Comparison of ENCODE assay signal across 19 cellular contexts in the genomic region with DNA sequence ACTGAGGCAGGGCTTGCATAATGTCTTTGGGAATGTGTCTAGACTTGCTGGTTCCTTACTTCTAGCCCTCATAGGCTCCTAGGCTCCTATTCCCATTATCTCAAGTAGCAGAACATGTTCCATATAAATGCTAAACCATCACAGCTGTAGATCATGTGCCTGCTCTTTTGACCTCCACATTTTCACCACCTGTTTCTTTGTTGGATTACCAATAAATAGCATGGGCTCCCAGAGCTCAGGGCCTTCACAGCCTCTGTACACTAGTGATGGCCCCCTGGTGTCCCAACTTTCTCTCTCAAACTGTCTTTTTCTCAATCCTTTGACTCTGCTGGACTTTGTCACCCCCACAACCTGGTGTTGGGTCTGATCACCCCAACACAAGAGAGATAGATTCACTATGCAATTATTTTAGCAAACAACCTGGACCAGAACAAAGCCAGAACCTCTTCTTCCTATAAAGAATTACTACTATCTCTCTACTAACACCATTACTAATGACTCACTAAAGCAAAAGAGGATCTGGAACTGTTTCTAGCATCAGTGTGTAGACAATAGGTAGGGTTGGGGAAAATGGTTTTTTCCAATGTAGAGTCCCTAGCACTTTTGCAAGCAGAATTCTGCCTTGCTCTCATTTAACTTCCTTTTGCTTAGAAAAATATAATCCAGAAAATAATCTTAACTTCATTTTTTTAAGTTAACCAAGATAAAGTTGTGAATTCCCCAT. TPM values are rescaled to one million over a fixed set of nuclear protein-coding genes. Genes with fewer than 3 reads are reported as not detected.
DNase-seq lines count a peak whose midpoint lies in the region; ATAC-seq and TF ChIP-seq lines count a peak whose summit lies in the region.
"Had no signal": no experiment of that assay in that cellular context is flagged by ENCODE, and none has a peak within 500 bp of the region (broad histone marks: within the 10 kb centered on the region; RNA-seq: fewer than 3 reads in every experiment).

No MANE protein-coding gene starts in this region.

- no peak overlapping the region for H2AK5ac ChIP-seq in trophoblast cell (ENCODE audit: low read length)

- no peak overlapping the region for H3K18ac ChIP-seq in trophoblast cell (ENCODE audit: low read length)

- TF ChIP-seq CTCF in chondrocyte (IDR thresholded peaks at IDR 0.05) (no peak), foreskin keratinocyte (conservative IDR thresholded peaks at IDR 0.05) (no peak)

- DNase-seq in chondrocyte (ENCODE audit: low spot score), result no peak
- DNase-seq in NCI-H1105 treated with DMSO at 0.1 percent for 48 hours (lab: John Stamatoyannopoulos, UW), result no peak
- no peak for DNase-seq in trophoblast cell
- DNase-seq in activated naive CD8-positive, alpha-beta T cell treated with anti-CD3 and anti-CD28 coated beads, Interleukin-2, amount 50 U/mL, for 24 hours, result no peak
- no peak for DNase-seq in foreskin keratinocyte
- DNase-seq: activated naive CD4-positive, alpha-beta T cell treated with anti-CD3 and anti-CD28 coated beads, Interleukin-2, amount 10 ng/mL, durations not matched to agents 7 days and 5 days; C1 segment of cervical spinal cord; EL; head of caudate nucleus; left cardiac atrium; natural killer cell; NCI-H1694 treated with DMSO at 0.1 percent for 48 hours; NK-92 treated with Interleukin-12 subunit alpha and Interleukin-12 subunit beta, amount 100 ng/mL, for 24 hours; substantia nigra had no signal

- H3K4me1 ChIP-seq in trophoblast cell (ENCODE audit: control insufficient read depth in 1 of 2, insufficient read depth in 2 of 2, low read length in 2 of 2) (peaks cover 11 to 13% of the 10 kb centered on the region in 2 experiments), foreskin keratinocyte (peaks cover 17% of the 10 kb centered on the region)

- no peaks in the 10 kb centered on the region for H3K27me3 ChIP-seq in trophoblast cell (ENCODE audit: insufficient read depth, low read length)
- H3K27me3 ChIP-seq in foreskin keratinocyte, result no peaks in the 10 kb centered on the region
- H3K27me3 ChIP-seq: SJSA1 had no signal

- H3K9me3 Mint-ChIP-seq in chondrocyte (ENCODE audit: low read depth), result no peaks in the 10 kb centered on the region
- no peaks in the 10 kb centered on the region for H3K9me3 Mint-ChIP-seq in activated naive CD8-positive, alpha-beta T cell treated with anti-CD3 and anti-CD28 coated beads, Interleukin-2, amount 50 U/mL, for 24 hours
- H3K9me3 Mint-ChIP-seq: activated naive CD4-positive, alpha-beta T cell treated with anti-CD3 and anti-CD28 coated beads, Interleukin-2, amount 10 ng/mL, durations not matched to agents 7 days and 5 days had no signal

- H2AFZ ChIP-seq in trophoblast cell (ENCODE audit: insufficient read depth, low read length, poor library complexity), result no peak overlapping the region

- H3K36me3 ChIP-seq in trophoblast cell (ENCODE audit: control insufficient read depth in 1 of 2, insufficient read depth in 2 of 2, low read length in 2 of 2), result peaks cover 11 to 25% of the 10 kb centered on the region in 2 experiments
- H3K36me3 ChIP-seq: SJSA1 had no signal

- H4K91ac ChIP-seq in trophoblast cell (ENCODE audit: low read depth, low read length), result no peak overlapping the region

- H3K27ac Mint-ChIP-seq in chondrocyte (ENCODE audit: unreplicated experiment), result peak overlapping the region; percentile 14
- H3K27ac Mint-ChIP-seq in activated naive CD8-positive, alpha-beta T cell treated with anti-CD3 and anti-CD28 coated beads, Interleukin-2, amount 50 U/mL, for 24 hours, result no peak overlapping the region
- H3K27ac Mint-ChIP-seq: activated naive CD4-positive, alpha-beta T cell treated with anti-CD3 and anti-CD28 coated beads, Interleukin-2, amount 10 ng/mL, durations not matched to agents 7 days and 5 days; natural killer cell had no signal

- no peak overlapping the region for H2BK5ac ChIP-seq in trophoblast cell (ENCODE audit: low read depth, low read length, poor library complexity)

- no peak overlapping the region for H3K14ac ChIP-seq in trophoblast cell (ENCODE audit: low read length)

- H3K27ac ChIP-seq in trophoblast cell (ENCODE audit: low read depth, low read length) (no peak overlapping the region), foreskin keratinocyte (no peak overlapping the region)
- H3K27ac ChIP-seq: epithelial cell of prostate, SJSA1 had no signal

- no peak overlapping the region for H3K4me2 ChIP-seq in trophoblast cell (ENCODE audit: low read length)

- no peaks in the 10 kb centered on the region for H3K9me3 ChIP-seq in trophoblast cell (ENCODE audit: insufficient read depth, low read depth, low read length)
- H3K9me3 ChIP-seq: SJSA1 had no signal

- no peak overlapping the region for H3K23ac ChIP-seq in trophoblast cell (ENCODE audit: low read length)

- no peak overlapping the region for H2BK12ac ChIP-seq in trophoblast cell (ENCODE audit: low read length)

- H2BK120ac ChIP-seq in trophoblast cell (ENCODE audit: insufficient read depth, low read length, poor library complexity), result no peak overlapping the region

- H3K4me3 Mint-ChIP-seq in chondrocyte (ENCODE audit: unreplicated experiment), result no peak overlapping the region
- no peak overlapping the region for H3K4me3 Mint-ChIP-seq in activated naive CD8-positive, alpha-beta T cell treated with anti-CD3 and anti-CD28 coated beads, Interleukin-2, amount 50 U/mL, for 24 hours
- H3K4me3 Mint-ChIP-seq: activated naive CD4-positive, alpha-beta T cell treated with anti-CD3 and anti-CD28 coated beads, Interleukin-2, amount 10 ng/mL, durations not matched to agents 7 days and 5 days; natural killer cell had no signal

- peaks cover 9% of the 10 kb centered on the region for H3K79me2 ChIP-seq in trophoblast cell (ENCODE audit: control insufficient read depth, insufficient read depth, low read length, poor library complexity)

- H3K4me1 Mint-ChIP-seq in chondrocyte (ENCODE audit: low read depth), result peaks cover 51% of the 10 kb centered on the region
- peaks cover 2% of the 10 kb centered on the region for H3K4me1 Mint-ChIP-seq in activated naive CD8-positive, alpha-beta T cell treated with anti-CD3 and anti-CD28 coated beads, Interleukin-2, amount 50 U/mL, for 24 hours
- H3K4me1 Mint-ChIP-seq: activated naive CD4-positive, alpha-beta T cell treated with anti-CD3 and anti-CD28 coated beads, Interleukin-2, amount 10 ng/mL, durations not matched to agents 7 days and 5 days; natural killer cell had no signal

- H3K27me3 Mint-ChIP-seq in chondrocyte (ENCODE audit: low read depth), result no peaks in the 10 kb centered on the region
- H3K27me3 Mint-ChIP-seq in activated naive CD8-positive, alpha-beta T cell treated with anti-CD3 and anti-CD28 coated beads, Interleukin-2, amount 50 U/mL, for 24 hours, result no peaks in the 10 kb centered on the region
- H3K27me3 Mint-ChIP-seq: activated naive CD4-positive, alpha-beta T cell treated with anti-CD3 and anti-CD28 coated beads, Interleukin-2, amount 10 ng/mL, durations not matched to agents 7 days and 5 days had no signal

- no peak overlapping the region for H4K8ac ChIP-seq in trophoblast cell (ENCODE audit: low read depth, low read length)

- no peak overlapping the region for H4K12ac ChIP-seq in trophoblast cell (ENCODE audit: low read depth, low read length)

- H3K4me3 ChIP-seq in trophoblast cell (ENCODE audit: low read depth, low read length), result no peak overlapping the region
- H3K4me3 ChIP-seq: SJSA1 had no signal

- H3K9ac ChIP-seq in trophoblast cell (ENCODE audit: low read length), result no peak overlapping the region

- ATAC-seq in GM18861 (IDR thresholded peaks at IDR 0.05; ENCODE audit: unreplicated experiment) (peak; percentile 40), GM21529 (IDR thresholded peaks at IDR 0.05; ENCODE audit: unreplicated experiment) (peak; percentile 43), HG03064 (IDR thresholded peaks at IDR 0.05; ENCODE audit: low read depth, unreplicated experiment) (peak; percentile 41), foreskin keratinocyte (no peak)
- no peak for ATAC-seq in activated naive CD8-positive, alpha-beta T cell treated with anti-CD3 and anti-CD28 coated beads, Interleukin-2, amount 50 U/mL, for 24 hours
- ATAC-seq: left cardiac atrium, natural killer cell had no signal

- no peak overlapping the region for H3K4ac ChIP-seq in trophoblast cell (ENCODE audit: low read depth, low read length)

- H3K36me3 Mint-ChIP-seq in chondrocyte (ENCODE audit: low read depth), result peaks cover 3% of the 10 kb centered on the region
- no peaks in the 10 kb centered on the region for H3K36me3 Mint-ChIP-seq in activated naive CD8-positive, alpha-beta T cell treated with anti-CD3 and anti-CD28 coated beads, Interleukin-2, amount 50 U/mL, for 24 hours (ENCODE audit: low read depth)
- H3K36me3 Mint-ChIP-seq: activated naive CD4-positive, alpha-beta T cell treated with anti-CD3 and anti-CD28 coated beads, Interleukin-2, amount 10 ng/mL, durations not matched to agents 7 days and 5 days; natural killer cell had no signal

- peaks cover 4% of the 10 kb centered on the region for H3K79me1 ChIP-seq in trophoblast cell (ENCODE audit: low read length)

RNA-seq across cellular contexts. Expression of gene WLS, which starts 51.7 kb away (rescaled TPM):
- total RNA-seq in chondrocyte (149 to 207 TPM (median 160 TPM) in 3 replicates), foreskin keratinocyte (70.4 and 71.0 TPM in 2 replicates)
- 633 and 667 TPM in 2 replicates for polyA plus RNA-seq in trophoblast cell (2013)
- 48.7 and 52.2 TPM in 2 replicates for polyA plus RNA-seq in foreskin keratinocyte

Comparison
In these comparisons a context has a peak if more than half of its experiments do, and no peak if none do; other contexts are left out.
1. ATAC-seq: peak in GM18861 (single experiment), GM21529 (single experiment) and HG03064 (single experiment); none in activated naive CD8-positive, alpha-beta T cell treated with anti-CD3 and anti-CD28 coated beads, Interleukin-2, amount 50 U/mL, for 24 hours (single experiment) and foreskin keratinocyte (single experiment).